ENCODE assay signal across 11 cellular contexts in the genomic region with DNA sequence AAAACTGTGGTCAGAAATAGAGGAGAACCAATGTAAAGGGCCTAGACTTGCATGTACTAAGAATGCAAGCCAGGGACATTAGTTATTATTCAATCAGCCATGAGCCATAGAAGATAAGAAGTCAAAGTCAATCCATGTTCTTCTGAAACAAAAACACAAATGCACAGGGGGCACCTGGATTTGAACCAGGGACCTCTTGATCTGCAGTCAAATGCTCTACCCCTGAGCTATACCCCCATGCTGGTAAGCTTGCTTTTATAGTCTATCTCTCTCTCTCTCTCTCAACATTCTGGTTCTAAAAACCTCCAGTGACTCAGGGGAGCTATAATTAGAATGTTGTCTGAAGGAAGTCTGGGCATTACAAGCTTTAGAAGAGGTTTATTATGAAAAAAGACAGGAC.
DNase-seq lines count a peak whose midpoint lies in the region; ATAC-seq and TF ChIP-seq lines count a peak whose summit lies in the region.
"Had no signal": no experiment of that assay in that cellular context is flagged by ENCODE, and none has a peak within 500 bp of the region (broad histone marks: within the 10 kb centered on the region; RNA-seq: fewer than 3 reads in every experiment).

No MANE protein-coding gene starts in this region.

- no peaks in the 10 kb centered on the region for H3K9me3 Mint-ChIP-seq in CD14-positive monocyte
- H3K9me3 Mint-ChIP-seq: T-helper 1 cell treated with Interleukin-12 subunit alpha and Interleukin-12 subunit beta and Interleukin-4 antibody, amounts not matched to agents 30 μg/mL and 1 μg/mL, for 36 hours had no signal

- H3K27me3 Mint-ChIP-seq in CD14-positive monocyte (ENCODE audit: low read depth in 3 of 3) = peaks cover 0 to 2% (median 2%) of the 10 kb centered on the region in 3 donors

- peak overlapping the region; percentile 82 for H3K27ac ChIP-seq in cardiac muscle cell
- H3K27ac ChIP-seq in right atrium auricular region = peak overlapping the region in 1 of 2 donors; percentile 68
- H3K27ac ChIP-seq: uterus had no signal

- H3K36me3 ChIP-seq in cardiac muscle cell (no peaks in the 10 kb centered on the region), right atrium auricular region (no peaks in the 10 kb centered on the region)
- H3K36me3 ChIP-seq: uterus had no signal

- H3K4me1 ChIP-seq in cardiac muscle cell (ENCODE audit: low read depth) = peaks cover 13% of the 10 kb centered on the region
- peaks cover 0 to 4% of the 10 kb centered on the region in 2 donors for H3K4me1 ChIP-seq in right atrium auricular region
- H3K4me1 ChIP-seq: uterus had no signal

- intact Hi-C loops in CD14-positive monocyte (cut with micrococcal nuclease) = no loop called here

- DNase-seq in cardiac muscle cell (ENCODE audit: low read depth in 1 of 2, low spot score in 1 of 2) (peak; percentile 64 to 69), right atrium auricular region (ENCODE audit: low spot score) (no peak), RPMI7951 (ENCODE audit: low read depth) (peak; percentile 48), glomerular visceral epithelial cell (ENCODE audit: extremely low spot score) (peak; percentile 17), CD14-positive monocyte (ENCODE audit: low spot score) (no peak)
- DNase-seq: CD4-positive, CD25-positive, alpha-beta regulatory T cell; uterus had no signal

- H3K27me3 ChIP-seq in cardiac muscle cell (no peaks in the 10 kb centered on the region), right atrium auricular region (no peaks in the 10 kb centered on the region)
- H3K27me3 ChIP-seq: uterus had no signal

- H3K4me3 Mint-ChIP-seq in CD14-positive monocyte = no peak overlapping the region
- H3K4me3 Mint-ChIP-seq: CD4-positive, CD25-positive, alpha-beta regulatory T cell; T-helper 1 cell treated with Interleukin-12 subunit alpha and Interleukin-12 subunit beta and Interleukin-4 antibody, amounts not matched to agents 30 μg/mL and 1 μg/mL, for 36 hours had no signal

- peaks cover 28% of the 10 kb centered on the region for H3K4me1 Mint-ChIP-seq in CD14-positive monocyte
- H3K4me1 Mint-ChIP-seq: CD4-positive, CD25-positive, alpha-beta regulatory T cell had no signal

- H3K4me3 ChIP-seq in cardiac muscle cell (peak overlapping the region; percentile 9), right atrium auricular region (no peak overlapping the region)
- H3K4me3 ChIP-seq: uterus had no signal

- H3K27ac Mint-ChIP-seq in CD14-positive monocyte = peak overlapping the region in 2 of 7 donors; percentile 14 to 32
- H3K27ac Mint-ChIP-seq: CD4-positive, CD25-positive, alpha-beta regulatory T cell; T-helper 1 cell treated with Interleukin-12 subunit alpha and Interleukin-12 subunit beta and Interleukin-4 antibody, amounts not matched to agents 30 μg/mL and 1 μg/mL, for 36 hours had no signal

- ATAC-seq in GM21526 (IDR thresholded peaks at IDR 0.05; ENCODE audit: low FRiP score, unreplicated experiment) = no peak
- no peak for ATAC-seq in HG02840 (IDR thresholded peaks at IDR 0.05; ENCODE audit: low FRiP score, unreplicated experiment)
- no peak for ATAC-seq in HG02759 (IDR thresholded peaks at IDR 0.05; ENCODE audit: unreplicated experiment)

- H3K36me3 Mint-ChIP-seq in CD14-positive monocyte = no peaks in the 10 kb centered on the region
- H3K36me3 Mint-ChIP-seq: CD4-positive, CD25-positive, alpha-beta regulatory T cell had no signal

- no peak for TF ChIP-seq CTCF in cardiac muscle cell (IDR thresholded peaks at IDR 0.05; ENCODE audit: low read depth, low read length)
- no peak for TF ChIP-seq CTCF in right atrium auricular region (IDR thresholded peaks at IDR 0.05)
- TF ChIP-seq CTCF in CD14-positive monocyte (IDR thresholded peaks at IDR 0.05) = no peak

- H3K9me3 ChIP-seq in cardiac muscle cell (ENCODE audit: low read depth) (no peaks in the 10 kb centered on the region), right atrium auricular region (no peaks in the 10 kb centered on the region)
- H3K9me3 ChIP-seq: uterus had no signal

Comparison
In these comparisons a context has a peak if more than half of its experiments do, and no peak if none do; other contexts are left out.
1. DNase-seq: peak in cardiac muscle cell (2 of 2), RPMI7951 (single experiment) and glomerular visceral epithelial cell (single experiment); none in right atrium auricular region (single experiment) and CD14-positive monocyte (single experiment).